25 cellular contexts compared by ENCODE assay signal in the genomic region with DNA sequence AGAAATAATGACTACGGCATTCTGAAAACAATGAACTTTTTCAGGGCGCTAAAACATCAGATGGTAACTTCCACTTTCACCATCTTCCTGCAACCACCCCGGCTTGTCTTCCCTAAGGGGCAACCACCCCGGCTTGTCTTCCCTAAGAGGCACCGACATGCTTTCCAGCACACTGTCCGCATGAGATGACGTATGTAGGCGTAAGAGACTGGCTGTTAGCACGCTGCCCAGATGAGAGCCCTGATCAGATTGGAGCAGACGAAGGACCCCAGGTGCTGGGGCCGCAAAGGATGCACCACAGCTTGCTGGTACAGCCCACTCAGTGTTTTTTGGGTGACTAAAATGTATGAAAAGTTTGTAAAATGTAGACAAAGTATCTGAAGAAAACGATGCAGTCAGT.
"Had no signal": no experiment of that assay in that cellular context is flagged by ENCODE, and none has a peak within 500 bp of the region (broad histone marks: within the 10 kb centered on the region; RNA-seq: fewer than 3 reads in every experiment).

No MANE protein-coding gene starts in this region.

- DNase-seq: colonic mucosa; dermis blood vessel endothelial cell; effector memory CD4-positive, alpha-beta T cell; erythroblast; esophagus squamous epithelium; foreskin melanocyte; glutamatergic neuron; heart right ventricle; hippocampal formation; immature natural killer cell; islet precursor cell; left ventricle myocardium superior; lower lobe of right lung; natural killer cell; sigmoid colon; stimulated activated CD4-positive, alpha-beta T cell treated with anti-CD3 and anti-CD28 coated beads, Interleukin-4, amount 100 ng/mL, for 4 hours; stimulated activated naive CD8-positive, alpha-beta T cell treated with anti-CD3 and anti-CD28 coated beads, Interleukin-15, Interleukin-2, amounts not matched to agents 100 U/mL and 50 U/mL, for 24 hours; substantia nigra; transverse colon had no signal

- ATAC-seq: heart right ventricle; left ventricle myocardium superior; lower lobe of right lung; natural killer cell; stimulated activated memory B cell treated with anti-CD40 and anti-IgM and Interleukin-4, amounts not matched to agents 10 μg/mL and 1 μg/mL and 100 μg/mL, for 72 hours; stimulated activated naive CD8-positive, alpha-beta T cell treated with anti-CD3 and anti-CD28 coated beads, Interleukin-15, Interleukin-2, amounts not matched to agents 100 U/mL and 50 U/mL, for 24 hours had no signal

- H3K27ac ChIP-seq: colonic mucosa, esophagus squamous epithelium, heart right ventricle, lower lobe of right lung, parathyroid adenoma, prostate gland, right atrium auricular region, sigmoid colon, thoracic aorta, transverse colon, vagina had no signal

- H3K27me3 ChIP-seq: colonic mucosa, esophagus squamous epithelium, heart right ventricle, right atrium auricular region, sigmoid colon, transverse colon, vagina had no signal

- H2AFZ ChIP-seq: parathyroid adenoma had no signal

- H3K9me3 ChIP-seq: colonic mucosa, lower lobe of right lung, prostate gland, right atrium auricular region, sigmoid colon, thoracic aorta, transverse colon, vagina had no signal

- H3K4me3 ChIP-seq: colonic mucosa, esophagus squamous epithelium, heart right ventricle, lower lobe of right lung, prostate gland, right atrium auricular region, sigmoid colon, thoracic aorta, transverse colon, vagina had no signal

- H3K9ac ChIP-seq: parathyroid adenoma had no signal

- H3K36me3 ChIP-seq: colonic mucosa, prostate gland had no signal

- H3K79me2 ChIP-seq: parathyroid adenoma had no signal

- H3K4me1 ChIP-seq: colonic mucosa, esophagus squamous epithelium, heart right ventricle, lower lobe of right lung, parathyroid adenoma, prostate gland, right atrium auricular region, sigmoid colon, transverse colon, vagina had no signal
